In genomic region chr7:65763114-65763513, GRCh38 we compare ENCODE assay signal across 8 cellular contexts.
DNase-seq lines count a peak whose midpoint lies in the region; ATAC-seq and TF ChIP-seq lines count a peak whose summit lies in the region.
"Not testable (repeated sequence)": the region's sequence is repeated elsewhere in the genome, so short reads cannot be mapped to it uniquely, and the experiment has no call there.

No MANE protein-coding gene starts in this region.

- DNase-seq in CD4-positive, CD25-positive, alpha-beta regulatory T cell; activated CD8-positive, alpha-beta memory T cell treated with anti-CD3 and anti-CD28 coated beads, Interleukin-2, amount 10 ng/mL, durations not matched to agents 7 days and 5 days; activated naive CD8-positive, alpha-beta T cell treated with anti-CD3 and anti-CD28 coated beads, Interleukin-2, amount 50 U/mL, for 24 hours; endodermal cell; mesothelial cell of epicardium (ENCODE audit: low spot score in 2 of 2, unreplicated experiment in 2 of 2); aorta: not testable (repeated sequence)
- peak in 1 of 2 experiments; percentile 13 for DNase-seq in SJSA1 (ENCODE audit: low read depth in 1 of 2, low spot score in 2 of 2)

- POLR2A ChIA-PET in HEK293 (lab: Yijun Ruan, JAX) = not testable (repeated sequence)

- H3K4me1 Mint-ChIP-seq in CD4-positive, CD25-positive, alpha-beta regulatory T cell; endodermal cell; mesothelial cell of epicardium: not testable (repeated sequence)
- peaks cover 22% of the 10 kb centered on the region for H3K4me1 Mint-ChIP-seq in activated CD8-positive, alpha-beta memory T cell treated with anti-CD3 and anti-CD28 coated beads, Interleukin-2, amount 10 ng/mL, durations not matched to agents 7 days and 5 days
- peaks cover 16% of the 10 kb centered on the region for H3K4me1 Mint-ChIP-seq in activated naive CD8-positive, alpha-beta T cell treated with anti-CD3 and anti-CD28 coated beads, Interleukin-2, amount 50 U/mL, for 24 hours

- not testable (repeated sequence) for H3K4me3 Mint-ChIP-seq in CD4-positive, CD25-positive, alpha-beta regulatory T cell; activated CD8-positive, alpha-beta memory T cell treated with anti-CD3 and anti-CD28 coated beads, Interleukin-2, amount 10 ng/mL, durations not matched to agents 7 days and 5 days; activated naive CD8-positive, alpha-beta T cell treated with anti-CD3 and anti-CD28 coated beads, Interleukin-2, amount 50 U/mL, for 24 hours; endodermal cell; mesothelial cell of epicardium

- H3K9ac ChIP-seq in endodermal cell (ENCODE audit: extremely low read depth, low read length, poor library complexity, severe bottlenecking) = not testable (repeated sequence)

- not testable (repeated sequence) for H3K27ac ChIP-seq in CD4-positive, CD25-positive, alpha-beta regulatory T cell (ENCODE audit: insufficient read depth, low read length, poor library complexity, severe bottlenecking); HEK293 (ENCODE audit: extremely low read depth, low read depth, low read length); endodermal cell (ENCODE audit: low read depth, low read length); aorta (ENCODE audit: low read depth in 1 of 2, low read length in 2 of 2)
- peak overlapping the region; percentile 54 for H3K27ac ChIP-seq in SJSA1

- TF ChIP-seq CTCF in HEK293 (tag by site-specific recombination; IDR thresholded peaks at IDR 0.05); endodermal cell (conservative IDR thresholded peaks at IDR 0.05); mesothelial cell of epicardium (IDR thresholded peaks at IDR 0.05; ENCODE audit: unreplicated experiment): not testable (repeated sequence)

- not testable (repeated sequence) for H3K4me1 ChIP-seq in CD4-positive, CD25-positive, alpha-beta regulatory T cell (ENCODE audit: control insufficient read depth, insufficient read depth, low read length, poor library complexity, severe bottlenecking); HEK293 (ENCODE audit: control insufficient read depth, insufficient read depth, low read length); SJSA1 (replicated peaks); endodermal cell (ENCODE audit: control insufficient read depth, insufficient read depth, low read length); aorta (ENCODE audit: control insufficient read depth in 1 of 2, insufficient read depth in 2 of 2, low read length in 2 of 2)

- 94 to 100% methylated on average over 1 to 3 of the region's 5 CpGs for WGBS in endodermal cell (ENCODE audit: insufficient coverage in 1 of 2, insufficient read length in 1 of 2), 2 experiments
- 75 to 77% methylated on average over 5 of the region's 5 CpGs for WGBS in aorta, 2 donors

- H3K4me3 ChIP-seq in CD4-positive, CD25-positive, alpha-beta regulatory T cell (ENCODE audit: low read depth, low read length); HEK293 (ENCODE audit: low read depth, low read length); SJSA1; endodermal cell (ENCODE audit: low read length); aorta (ENCODE audit: low read length in 2 of 2): not testable (repeated sequence)

- not testable (repeated sequence) for H3K27me3 ChIP-seq in CD4-positive, CD25-positive, alpha-beta regulatory T cell (ENCODE audit: control insufficient read depth, insufficient read depth, low read length); SJSA1 (replicated peaks); endodermal cell (ENCODE audit: control insufficient read depth, insufficient read depth, low read length, poor library complexity, severe bottlenecking); aorta (ENCODE audit: control insufficient read depth in 1 of 2, insufficient read depth in 2 of 2, low read length in 1 of 2)

- ATAC-seq in CD4-positive, CD25-positive, alpha-beta regulatory T cell (ENCODE audit: low read depth in 2 of 2); activated CD8-positive, alpha-beta memory T cell treated with anti-CD3 and anti-CD28 coated beads, Interleukin-2, amount 10 ng/mL, durations not matched to agents 7 days and 5 days; activated naive CD8-positive, alpha-beta T cell treated with anti-CD3 and anti-CD28 coated beads, Interleukin-2, amount 50 U/mL, for 24 hours: not testable (repeated sequence)
- ATAC-seq in aorta (ENCODE audit: low FRiP score) = peak; percentile 19

- not testable (repeated sequence) for H3K9me3 ChIP-seq in CD4-positive, CD25-positive, alpha-beta regulatory T cell (ENCODE audit: control insufficient read depth in 2 of 2, low read length in 2 of 2); HEK293 (ENCODE audit: control insufficient read depth, insufficient read depth, low read depth, low read length); SJSA1 (replicated peaks); endodermal cell (ENCODE audit: control insufficient read depth, low read length); aorta (ENCODE audit: control insufficient read depth, low read length)

- H3K9me3 Mint-ChIP-seq in CD4-positive, CD25-positive, alpha-beta regulatory T cell; activated CD8-positive, alpha-beta memory T cell treated with anti-CD3 and anti-CD28 coated beads, Interleukin-2, amount 10 ng/mL, durations not matched to agents 7 days and 5 days (ENCODE audit: low read depth); activated naive CD8-positive, alpha-beta T cell treated with anti-CD3 and anti-CD28 coated beads, Interleukin-2, amount 50 U/mL, for 24 hours; endodermal cell; mesothelial cell of epicardium: not testable (repeated sequence)

- peaks cover 20% of the 10 kb centered on the region for H3K36me3 ChIP-seq in CD4-positive, CD25-positive, alpha-beta regulatory T cell (ENCODE audit: control insufficient read depth, insufficient read depth, low read length)
- H3K36me3 ChIP-seq in HEK293 (ENCODE audit: control insufficient read depth in 2 of 2, insufficient read depth in 1 of 2, low read length in 2 of 2) (peaks cover 13 to 14% of the 10 kb centered on the region in 2 experiments), SJSA1 (peaks cover 16% of the 10 kb centered on the region), endodermal cell (ENCODE audit: control insufficient read depth, insufficient read depth, low read length) (peaks cover 12% of the 10 kb centered on the region)
- H3K36me3 ChIP-seq in aorta (ENCODE audit: control insufficient read depth in 1 of 2, insufficient read depth in 2 of 2, low read length in 1 of 2) = not testable (repeated sequence)

- intact Hi-C loops in aorta (cut with DNase I) = not testable (repeated sequence)

- peaks cover 11% of the 10 kb centered on the region for H3K36me3 Mint-ChIP-seq in CD4-positive, CD25-positive, alpha-beta regulatory T cell
- peaks cover 23% of the 10 kb centered on the region for H3K36me3 Mint-ChIP-seq in activated CD8-positive, alpha-beta memory T cell treated with anti-CD3 and anti-CD28 coated beads, Interleukin-2, amount 10 ng/mL, durations not matched to agents 7 days and 5 days
- H3K36me3 Mint-ChIP-seq in activated naive CD8-positive, alpha-beta T cell treated with anti-CD3 and anti-CD28 coated beads, Interleukin-2, amount 50 U/mL, for 24 hours (ENCODE audit: low read depth) = peaks cover 32% of the 10 kb centered on the region
- peaks cover 33% of the 10 kb centered on the region for H3K36me3 Mint-ChIP-seq in endodermal cell (ENCODE audit: low read depth)
- peaks cover 16% of the 10 kb centered on the region for H3K36me3 Mint-ChIP-seq in mesothelial cell of epicardium

- peak overlapping the region in 2 of 3 donors; percentile 35 to 78 for H3K27ac Mint-ChIP-seq in CD4-positive, CD25-positive, alpha-beta regulatory T cell
- H3K27ac Mint-ChIP-seq in activated CD8-positive, alpha-beta memory T cell treated with anti-CD3 and anti-CD28 coated beads, Interleukin-2, amount 10 ng/mL, durations not matched to agents 7 days and 5 days = peak overlapping the region; percentile 76
- peak overlapping the region; percentile 76 for H3K27ac Mint-ChIP-seq in activated naive CD8-positive, alpha-beta T cell treated with anti-CD3 and anti-CD28 coated beads, Interleukin-2, amount 50 U/mL, for 24 hours
- peak overlapping the region; percentile 10 for H3K27ac Mint-ChIP-seq in endodermal cell
- peak overlapping the region; percentile 54 for H3K27ac Mint-ChIP-seq in mesothelial cell of epicardium

- CTCF ChIA-PET in HEK293 (lab: Yijun Ruan, JAX) = not testable (repeated sequence)
- CTCF ChIA-PET in activated CD8-positive, alpha-beta memory T cell treated with anti-CD3 and anti-CD28 coated beads, Interleukin-2, amount 10 ng/mL, durations not matched to agents 7 days and 5 days (lab: Charles Lee) = interaction anchor here (0.7 kb wide), 1 partner anchor 304 kb away, joined by 3 read pairs; no protein-coding TSS in a partner anchor

- H3K27me3 Mint-ChIP-seq in CD4-positive, CD25-positive, alpha-beta regulatory T cell; activated CD8-positive, alpha-beta memory T cell treated with anti-CD3 and anti-CD28 coated beads, Interleukin-2, amount 10 ng/mL, durations not matched to agents 7 days and 5 days; activated naive CD8-positive, alpha-beta T cell treated with anti-CD3 and anti-CD28 coated beads, Interleukin-2, amount 50 U/mL, for 24 hours; endodermal cell (ENCODE audit: insufficient read depth); mesothelial cell of epicardium (ENCODE audit: low read depth): not testable (repeated sequence)

TF ChIP-seq in HEK293, 187 proteins besides CTCF, POLR2A, EP300 and RAD21:
- 0 out of 2 replicates have a peak, but pooled peaks have one; percentile 5 for TF ChIP-seq ZXDB (tag by site-specific recombination; IDR thresholded peaks at IDR 0.05)

Comparison
In these comparisons a context has a peak if more than half of its experiments do, and no peak if none do; other contexts are left out.
1. H3K27ac Mint-ChIP-seq: peak in every context shown above with its lines; median percentile 76 in activated CD8-positive, alpha-beta memory T cell treated with anti-CD3 and anti-CD28 coated beads, Interleukin-2, amount 10 ng/mL, durations not matched to agents 7 days and 5 days; 76 in activated naive CD8-positive, alpha-beta T cell treated with anti-CD3 and anti-CD28 coated beads, Interleukin-2, amount 50 U/mL, for 24 hours; 56 in CD4-positive, CD25-positive, alpha-beta regulatory T cell; 54 in mesothelial cell of epicardium; 10 in endodermal cell.